In the genomic region with DNA sequence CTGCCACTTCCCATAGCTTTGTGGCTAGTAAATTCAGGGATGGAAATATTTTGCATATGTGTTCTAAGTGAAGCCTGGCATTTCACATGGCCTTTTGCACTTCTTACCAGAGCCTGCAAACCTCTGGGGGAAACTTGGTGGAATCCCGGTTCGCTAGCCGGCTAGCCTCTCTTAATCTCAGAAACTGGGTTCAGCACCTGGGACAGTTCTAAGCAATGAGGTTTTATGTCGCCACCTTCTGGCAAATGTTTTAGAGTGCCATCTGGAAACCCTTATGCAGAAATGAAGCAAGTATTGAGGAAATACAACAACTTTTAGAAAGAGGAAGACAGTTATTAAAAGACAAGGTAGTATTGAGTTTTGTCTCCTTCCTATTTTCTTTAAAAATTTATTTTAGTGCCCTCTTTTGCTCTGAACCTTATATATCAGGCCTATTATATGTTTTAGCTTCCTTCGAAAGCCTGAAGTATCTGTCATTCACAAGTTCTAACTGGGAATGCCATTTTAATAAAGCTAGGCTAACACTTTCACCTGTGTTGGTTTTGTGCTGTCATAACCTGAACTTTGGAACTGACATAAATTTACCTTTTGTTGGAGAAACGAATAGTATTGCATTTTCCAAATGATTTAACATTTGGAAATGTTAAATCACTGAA, we compare ENCODE assay signal across 9 cellular contexts. TPM values are rescaled to one million over a fixed set of nuclear protein-coding genes. Genes with fewer than 3 reads are reported as not detected.
DNase-seq lines count a peak whose midpoint lies in the region; ATAC-seq and TF ChIP-seq lines count a peak whose summit lies in the region.
"Had no signal": no experiment of that assay in that cellular context is flagged by ENCODE, and none has a peak within 500 bp of the region (broad histone marks: within the 10 kb centered on the region; RNA-seq: fewer than 3 reads in every experiment).

No MANE protein-coding gene starts in this region.

- TF ChIP-seq POLR2A in NB4 (IDR thresholded peaks at IDR 0.05; ENCODE audit: extremely low read depth, insufficient read length), result no peak

- TF ChIP-seq CTCF in AG09309 (IDR thresholded peaks at IDR 0.05; ENCODE audit: control insufficient read depth, insufficient read depth, low read depth, low read length, missing control alignments), result peak; percentile 50
- TF ChIP-seq CTCF in GM12872 (IDR thresholded peaks at IDR 0.05; ENCODE audit: insufficient read depth, low read depth, low read length), result peak; percentile 65
- peak; percentile 72 for TF ChIP-seq CTCF in NB4 (IDR thresholded peaks at IDR 0.05; ENCODE audit: low read depth, low read length)
- TF ChIP-seq CTCF in fibroblast of villous mesenchyme (IDR thresholded peaks at IDR 0.05; ENCODE audit: insufficient read depth, low read depth, low read length), result peak; percentile 66

- H3K4me3 ChIP-seq in AG09309 (ENCODE audit: control insufficient read depth, low read depth, low read length) (no peak overlapping the region), NB4 (ENCODE audit: low read depth, low read length) (no peak overlapping the region), fibroblast of villous mesenchyme (ENCODE audit: low read depth, low read length) (no peak overlapping the region)

- peak; percentile 5 for DNase-seq in AG09309 (ENCODE audit: low read depth)
- DNase-seq in NB4 (ENCODE audit: low read depth), result peak; percentile 72
- peak; percentile 76 for DNase-seq in SKM-1 treated with dmso at 0.1 percent for 144 hours (lab: John Stamatoyannopoulos, UW; ENCODE audit: unreplicated experiment)
- peak; percentile 68 for DNase-seq in fibroblast of villous mesenchyme (ENCODE audit: low read depth)
- peak; percentile 72 for DNase-seq in renal cortical epithelial cell (ENCODE audit: low read depth)
- DNase-seq in activated CD4-positive, CD25-positive, alpha-beta regulatory T cell (lab: John Stamatoyannopoulos, UW), result no peak

- peak; percentile 78 for ATAC-seq in HG02610 (IDR thresholded peaks at IDR 0.05; ENCODE audit: unreplicated experiment)

RNA-seq across cellular contexts. Expression of a gene that starts 1.0 kb away (rescaled TPM):
- not detected in 2 replicates for total RNA-seq in fibroblast of villous mesenchyme
- total RNA-seq in renal cortical epithelial cell, result 0.35 TPM in 1 of 2 replicates, not detected in the other
- total RNA-seq: skeletal muscle tissue had no signal

Comparison
In these comparisons a context has a peak if more than half of its experiments do, and no peak if none do; other contexts are left out.
1. DNase-seq: peak in AG09309 (single experiment), NB4 (single experiment), SKM-1 treated with dmso at 0.1 percent for 144 hours (single experiment), fibroblast of villous mesenchyme (single experiment) and renal cortical epithelial cell (single experiment); none in activated CD4-positive, CD25-positive, alpha-beta regulatory T cell (0 of 4).
2. Peak in every context shown above with its lines, with median percentiles within 50 percentile points of each other: CTCF ChIP-seq.